In the genomic region with DNA sequence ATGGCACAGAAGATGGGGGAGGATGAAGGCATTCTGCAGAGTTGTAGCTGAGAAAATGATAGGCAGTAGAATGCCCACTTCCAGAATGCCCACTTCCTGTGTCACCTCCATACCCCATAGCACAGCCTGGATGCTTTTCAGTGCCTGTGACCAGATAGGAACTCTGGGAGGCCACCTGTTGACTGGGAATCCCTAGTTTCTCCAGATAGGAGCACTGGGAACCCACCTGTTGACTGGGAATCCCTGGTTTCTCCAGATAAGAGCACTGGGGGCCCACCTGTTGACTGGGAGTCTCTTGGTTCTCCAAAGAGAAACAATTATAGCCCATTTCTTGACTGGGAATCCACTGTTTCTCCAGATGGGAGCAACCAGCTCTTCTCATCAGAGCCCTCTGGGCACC, we compare ENCODE assay signal across 28 cellular contexts. TPM values are rescaled to one million over a fixed set of nuclear protein-coding genes. Genes with fewer than 3 reads are reported as not detected.
"Had no signal": no experiment of that assay in that cellular context is flagged by ENCODE, and none has a peak within 500 bp of the region (broad histone marks: within the 10 kb centered on the region; RNA-seq: fewer than 3 reads in every experiment).

No MANE protein-coding gene starts in this region.

- H3K36me3 ChIP-seq: suprapubic skin, thoracic aorta, thyroid gland, tibial artery, transverse colon, upper lobe of left lung, upper lobe of right lung, uterus, vagina had no signal

- DNase-seq: stimulated activated CD4-positive, alpha-beta T cell treated with anti-CD3 and anti-CD28 coated beads, Interleukin-2, amount 100 ng/mL, for 48 hours; stimulated activated CD4-positive, alpha-beta T cell treated with anti-CD3 and anti-CD28 coated beads, Interleukin-4, amount 100 ng/mL, for 1 hour; stimulated activated CD4-positive, alpha-beta T cell treated with anti-CD3 and anti-CD28 coated beads, Interleukin-4, amount 100 ng/mL, for 24 hours; stimulated activated CD4-positive, alpha-beta T cell treated with anti-CD3 and anti-CD28 coated beads, Interleukin-4, amount 100 ng/mL, for 4 hours; stimulated activated CD8-positive, alpha-beta memory T cell treated with anti-CD3 and anti-CD28 coated beads, Interleukin-4, amount 100 ng/mL, for 48 hours; stimulated activated naive B cell treated with anti-CD40 and anti-IgM and Interleukin-4, amounts not matched to agents 10 μg/mL and 1 μg/mL and 100 μg/mL, for 72 hours; stimulated activated naive CD4-positive, alpha-beta T cell; stimulated activated naive CD4-positive, alpha-beta T cell treated with Interleukin-2 at 50 U/mL for 16 hours; stimulated activated naive CD8-positive, alpha-beta T cell treated with anti-CD3 and anti-CD28 coated beads, Interleukin-15, amount 100 ng/mL, for 72 hours; stimulated activated naive CD8-positive, alpha-beta T cell treated with anti-CD3 and anti-CD28 coated beads, Interleukin-15, Interleukin-2, amounts not matched to agents 100 U/mL and 50 U/mL, for 24 hours; stomach; substantia nigra; testis; thyroid gland; tibial artery; transverse colon; trophoblast cell; upper lobe of left lung; upper lobe of right lung; uterus had no signal

- H3K27me3 ChIP-seq: stomach, suprapubic skin, testis, thyroid gland, tibial artery, tibial nerve, transverse colon, upper lobe of left lung, upper lobe of right lung, uterus, vagina had no signal

- H3K27ac ChIP-seq: stomach, suprapubic skin, testis, thoracic aorta, thyroid gland, tibial artery, tibial nerve, transverse colon, upper lobe of left lung, upper lobe of right lung, uterus, vagina had no signal

- H3K4me3 ChIP-seq: stomach, suprapubic skin, testis, thoracic aorta, thyroid gland, tibial artery, tibial nerve, transverse colon, upper lobe of left lung, upper lobe of right lung, uterus, vagina had no signal

- H3K4me1 ChIP-seq: stomach, suprapubic skin, testis, thyroid gland, tibial artery, tibial nerve, transverse colon, upper lobe of left lung, upper lobe of right lung, uterus, vagina had no signal

- H3K9me3 ChIP-seq: testis, thyroid gland, uterus had no signal

RNA-seq across cellular contexts. Expression of a gene that starts 11.6 kb away (rescaled TPM):
- total RNA-seq: stomach, subcutaneous adipose tissue, suprapubic skin, temporal lobe, thoracic aorta, thyroid gland, tibial nerve, transverse colon, upper lobe of left lung, upper lobe of right lung, ureter, urinary bladder, uterus, vagina had no signal

RNA-seq across cellular contexts. Expression of a gene that starts 13.4 kb away (rescaled TPM):
- total RNA-seq: stomach, subcutaneous adipose tissue, suprapubic skin, temporal lobe, testis, thoracic aorta, thyroid gland, tibial nerve, transverse colon, upper lobe of left lung, upper lobe of right lung, ureter, urinary bladder, uterus, vagina had no signal

RNA-seq across cellular contexts. Expression of a gene that starts 37.9 kb away (rescaled TPM):
- total RNA-seq: stomach, subcutaneous adipose tissue, suprapubic skin, temporal lobe, thoracic aorta, thyroid gland, tibial nerve, transverse colon, upper lobe of left lung, upper lobe of right lung, ureter, urinary bladder, uterus, vagina had no signal
